In the genomic region with DNA sequence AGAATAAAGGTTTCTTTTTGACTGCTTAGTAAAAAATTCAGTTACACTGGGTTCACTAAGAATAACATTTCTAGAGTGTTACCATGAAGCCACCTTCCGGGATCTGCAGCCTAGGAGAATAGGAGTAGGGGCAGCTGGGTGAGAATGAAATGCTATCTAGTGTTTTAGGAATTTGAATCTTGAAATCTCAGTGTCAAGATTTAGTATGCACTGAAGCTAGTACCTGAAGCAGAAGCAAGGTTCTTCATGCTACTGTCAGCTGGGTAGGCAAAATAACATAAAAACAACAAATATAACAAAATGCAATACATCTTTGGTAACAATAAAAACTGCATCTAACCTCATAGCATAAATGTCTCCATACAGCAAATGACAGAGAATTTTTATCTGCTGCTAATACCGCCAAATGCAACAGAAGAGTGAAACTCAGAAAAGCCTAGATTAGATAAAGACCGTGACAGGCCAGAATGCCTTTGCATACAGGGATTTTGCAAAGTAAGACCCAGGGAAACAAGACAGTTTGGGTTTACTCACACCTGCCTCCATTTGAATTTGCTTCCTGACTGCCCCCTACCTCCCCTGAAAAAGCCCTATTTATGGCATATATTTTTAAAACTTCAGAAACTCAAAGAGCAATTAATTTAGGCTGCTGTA, we compare ENCODE assay signal across 1 cellular context.
TF ChIP-seq lines count a peak whose summit lies in the region.

No MANE protein-coding gene starts in this region.

TF ChIP-seq in K562, 482 proteins besides CTCF, POLR2A, EP300 and RAD21 (continued from another document):
- TF ChIP-seq, protein P1, sequence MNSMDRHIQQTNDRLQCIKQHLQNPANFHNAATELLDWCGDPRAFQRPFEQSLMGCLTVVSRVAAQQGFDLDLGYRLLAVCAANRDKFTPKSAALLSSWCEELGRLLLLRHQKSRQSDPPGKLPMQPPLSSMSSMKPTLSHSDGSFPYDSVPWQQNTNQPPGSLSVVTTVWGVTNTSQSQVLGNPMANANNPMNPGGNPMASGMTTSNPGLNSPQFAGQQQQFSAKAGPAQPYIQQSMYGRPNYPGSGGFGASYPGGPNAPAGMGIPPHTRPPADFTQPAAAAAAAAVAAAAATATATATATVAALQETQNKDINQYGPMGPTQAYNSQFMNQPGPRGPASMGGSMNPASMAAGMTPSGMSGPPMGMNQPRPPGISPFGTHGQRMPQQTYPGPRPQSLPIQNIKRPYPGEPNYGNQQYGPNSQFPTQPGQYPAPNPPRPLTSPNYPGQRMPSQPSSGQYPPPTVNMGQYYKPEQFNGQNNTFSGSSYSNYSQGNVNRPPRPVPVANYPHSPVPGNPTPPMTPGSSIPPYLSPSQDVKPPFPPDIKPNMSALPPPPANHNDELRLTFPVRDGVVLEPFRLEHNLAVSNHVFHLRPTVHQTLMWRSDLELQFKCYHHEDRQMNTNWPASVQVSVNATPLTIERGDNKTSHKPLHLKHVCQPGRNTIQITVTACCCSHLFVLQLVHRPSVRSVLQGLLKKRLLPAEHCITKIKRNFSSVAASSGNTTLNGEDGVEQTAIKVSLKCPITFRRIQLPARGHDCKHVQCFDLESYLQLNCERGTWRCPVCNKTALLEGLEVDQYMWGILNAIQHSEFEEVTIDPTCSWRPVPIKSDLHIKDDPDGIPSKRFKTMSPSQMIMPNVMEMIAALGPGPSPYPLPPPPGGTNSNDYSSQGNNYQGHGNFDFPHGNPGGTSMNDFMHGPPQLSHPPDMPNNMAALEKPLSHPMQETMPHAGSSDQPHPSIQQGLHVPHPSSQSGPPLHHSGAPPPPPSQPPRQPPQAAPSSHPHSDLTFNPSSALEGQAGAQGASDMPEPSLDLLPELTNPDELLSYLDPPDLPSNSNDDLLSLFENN (IDR thresholded peaks at IDR 0.05; ENCODE audit: low read depth in 2 of 2, low read length in 2 of 2), result no peak
- TF ChIP-seq, protein P2, sequence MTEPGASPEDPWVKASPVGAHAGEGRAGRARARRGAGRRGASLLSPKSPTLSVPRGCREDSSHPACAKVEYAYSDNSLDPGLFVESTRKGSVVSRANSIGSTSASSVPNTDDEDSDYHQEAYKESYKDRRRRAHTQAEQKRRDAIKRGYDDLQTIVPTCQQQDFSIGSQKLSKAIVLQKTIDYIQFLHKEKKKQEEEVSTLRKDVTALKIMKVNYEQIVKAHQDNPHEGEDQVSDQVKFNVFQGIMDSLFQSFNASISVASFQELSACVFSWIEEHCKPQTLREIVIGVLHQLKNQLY (CRISPR knock-in tag; conservative IDR thresholded peaks at IDR 0.05), result no peak
